Comparison of ENCODE assay signal across 9 cellular contexts in the genomic region with DNA sequence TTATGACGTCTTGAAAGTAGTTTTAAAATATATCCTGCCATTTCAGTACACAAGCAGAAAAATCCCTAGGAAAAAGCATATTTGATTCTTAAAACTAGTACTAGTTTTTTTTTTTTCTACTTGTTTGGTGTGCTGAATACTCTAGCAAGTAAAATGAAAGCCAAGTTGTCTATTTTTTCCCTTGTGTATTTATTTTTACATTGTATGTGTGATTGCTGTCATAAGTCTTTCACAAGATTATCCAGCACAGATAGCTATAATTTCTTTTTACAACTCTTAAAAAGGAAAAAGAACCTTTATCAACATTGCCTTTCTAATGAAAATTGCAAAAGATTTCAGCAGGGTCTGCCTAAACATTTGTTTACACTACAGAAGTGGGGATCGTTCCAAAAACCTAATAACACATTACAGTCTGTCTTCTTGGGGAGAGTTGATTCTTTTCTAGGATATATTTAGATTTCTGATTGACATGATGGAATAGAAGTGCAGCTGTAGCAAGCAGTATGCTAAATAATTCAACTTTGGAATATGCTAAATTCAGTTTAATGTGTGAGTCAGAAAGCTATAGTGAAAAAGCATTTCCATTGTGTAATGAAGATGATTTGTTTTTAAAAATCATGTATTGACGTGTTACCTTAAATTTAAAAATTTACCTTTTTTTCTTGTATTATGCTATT. TPM values are rescaled to one million over a fixed set of nuclear protein-coding genes. Genes with fewer than 3 reads are reported as not detected.
A peak's percentile ranks its signal among the peaks of the same experiment; 100 is the strongest.
DNase-seq lines count a peak whose midpoint lies in the region; ATAC-seq and TF ChIP-seq lines count a peak whose summit lies in the region.
"Had no signal": no experiment of that assay in that cellular context is flagged by ENCODE, and none has a peak within 500 bp of the region (broad histone marks: within the 10 kb centered on the region; RNA-seq: fewer than 3 reads in every experiment).

No MANE protein-coding gene starts in this region.

- TF ChIP-seq CTCF in cardiac muscle cell (IDR thresholded peaks at IDR 0.05; ENCODE audit: low read depth, low read length) = no peak
- no peak for TF ChIP-seq CTCF in right lobe of liver (IDR thresholded peaks at IDR 0.05)
- no peak for TF ChIP-seq CTCF in upper lobe of left lung (IDR thresholded peaks at IDR 0.05)

- TF ChIP-seq POLR2A in right lobe of liver (IDR thresholded peaks at IDR 0.05) = no peak
- TF ChIP-seq POLR2A in upper lobe of left lung (IDR thresholded peaks at IDR 0.05) = no peak

- no peaks in the 10 kb centered on the region for H3K36me3 ChIP-seq in cardiac muscle cell
- no peaks in the 10 kb centered on the region for H3K36me3 ChIP-seq in adipocyte (ENCODE audit: control insufficient read depth, insufficient read depth, low read length, severe bottlenecking)
- no peaks in the 10 kb centered on the region for H3K36me3 ChIP-seq in right lobe of liver
- peaks cover 0 to 4% (median 0%) of the 10 kb centered on the region in 4 donors for H3K36me3 ChIP-seq in upper lobe of left lung

- WGBS in right lobe of liver (ENCODE audit: insufficient coverage, low coverage, low lambda C conversion rate, missing lambda C conversion rate) = 7% methylated on average over 3 of the region's 3 CpGs
- WGBS in upper lobe of left lung, 2 donors = 14 to 15% methylated on average over 3 of the region's 3 CpGs

- peak overlapping the region; percentile 99 for H3K9ac ChIP-seq in adipocyte (ENCODE audit: low read length)

- H3K9me3 ChIP-seq in cardiac muscle cell (ENCODE audit: low read depth) (no peaks in the 10 kb centered on the region), adipocyte (ENCODE audit: control insufficient read depth, low read length) (no peaks in the 10 kb centered on the region), right lobe of liver (no peaks in the 10 kb centered on the region), upper lobe of left lung (no peaks in the 10 kb centered on the region)

- no peaks in the 10 kb centered on the region for H3K27me3 ChIP-seq in cardiac muscle cell
- H3K27me3 ChIP-seq in adipocyte (replicated peaks; ENCODE audit: control insufficient read depth, insufficient read depth, low read length) = no peaks in the 10 kb centered on the region
- H3K27me3 ChIP-seq in right lobe of liver = no peaks in the 10 kb centered on the region
- H3K27me3 ChIP-seq in upper lobe of left lung = no peaks in the 10 kb centered on the region

- DNase-seq in cardiac muscle cell (ENCODE audit: low read depth in 1 of 2, low spot score in 1 of 2) = no peak
- DNase-seq in left cardiac atrium = no peak
- DNase-seq in adipocyte (ENCODE audit: low read depth) = peak; percentile 45
- no peak for DNase-seq in right lobe of liver
- no peak for DNase-seq in upper lobe of left lung
- no peak for DNase-seq in nucleus accumbens (lab: John Stamatoyannopoulos, UW)
- no peak for DNase-seq in C1 segment of cervical spinal cord (lab: John Stamatoyannopoulos, UW)
- DNase-seq: GF-D8 had no signal

- no peak for TF ChIP-seq EP300 in upper lobe of left lung (IDR thresholded peaks at IDR 0.05)

- peak overlapping the region; percentile 81 for H3K4me3 ChIP-seq in cardiac muscle cell
- peak overlapping the region; percentile 93 for H3K4me3 ChIP-seq in adipocyte (ENCODE audit: low read length)
- peak overlapping the region; percentile 91 to 96 (median 92) for H3K4me3 ChIP-seq in right lobe of liver
- H3K4me3 ChIP-seq in upper lobe of left lung = peak overlapping the region in 3 of 4 donors; percentile 78 to 98 (median 88)

- H3K4me1 ChIP-seq in cardiac muscle cell (ENCODE audit: low read depth) = peaks cover 23% of the 10 kb centered on the region
- peaks cover 38% of the 10 kb centered on the region for H3K4me1 ChIP-seq in adipocyte (ENCODE audit: control insufficient read depth, insufficient read depth, low read length)
- peaks cover 0 to 26% (median 0%) of the 10 kb centered on the region in 4 donors for H3K4me1 ChIP-seq in right lobe of liver
- H3K4me1 ChIP-seq in upper lobe of left lung = peaks cover 29 to 53% (median 39%) of the 10 kb centered on the region in 4 donors

- H3K27ac ChIP-seq in cardiac muscle cell = no peak overlapping the region
- peak overlapping the region in 1 of 3 donors; percentile 86 for H3K27ac ChIP-seq in right lobe of liver
- H3K27ac ChIP-seq in upper lobe of left lung = peak overlapping the region in 2 of 4 donors; percentile 97 to 98

- no peak for ATAC-seq in left cardiac atrium
- no peak for ATAC-seq in right lobe of liver
- ATAC-seq in upper lobe of left lung (ENCODE audit: low FRiP score in 2 of 2) = no peak
- ATAC-seq in HG03342 (IDR thresholded peaks at IDR 0.05; ENCODE audit: unreplicated experiment) = no peak

- intact Hi-C loops in left cardiac atrium (cut with DNase I) = loop anchor here in 1 of 2 donors (5.0 kb wide), 1 partner anchor 209 kb away; no protein-coding TSS in a partner anchor
- intact Hi-C loops in right lobe of liver (cut with DNase I) = no loop called here

RNA-seq across cellular contexts. Expression of a gene that starts 2.5 kb away (rescaled TPM):
- total RNA-seq in cardiac muscle cell (16.1 and 20.6 TPM in 2 replicates), left cardiac atrium (10 to 100 TPM; 33.2 to 41.0 TPM), right lobe of liver (10 to 100 TPM; 15.7 to 26.7 (median 17.7) TPM), upper lobe of left lung (10 to 100 TPM; 12.6 to 50.0 (median 41.3) TPM)
- polyA plus RNA-seq in cardiac muscle cell = 21.8 and 36.7 TPM in 2 replicates
